ENCODE assay signal across 8 cellular contexts in the genomic region with DNA sequence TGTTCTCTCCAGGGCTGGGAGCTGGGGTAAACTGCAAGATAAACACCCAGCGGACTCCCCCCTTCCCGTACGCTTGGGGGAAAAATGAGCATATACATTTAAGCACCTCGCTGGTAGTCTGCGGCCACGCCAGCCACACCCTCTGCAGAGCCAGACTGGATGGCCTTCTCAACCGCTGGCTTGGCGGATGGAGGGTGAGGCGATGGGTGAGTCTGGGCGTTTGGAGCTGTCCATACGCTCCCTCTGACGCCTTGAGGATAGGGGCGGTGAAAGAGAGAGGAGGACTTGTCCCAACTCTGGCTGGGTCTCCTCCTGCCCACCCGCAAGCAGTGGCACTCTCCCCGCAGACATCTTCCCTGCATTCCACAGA. TPM values are rescaled to one million over a fixed set of nuclear protein-coding genes. Genes with fewer than 3 reads are reported as not detected.
DNase-seq lines count a peak whose midpoint lies in the region; ATAC-seq and TF ChIP-seq lines count a peak whose summit lies in the region.

No MANE protein-coding gene starts in this region.

- no peaks in the 10 kb centered on the region for H3K9me3 ChIP-seq in parathyroid adenoma (ENCODE audit: control insufficient read depth, low read length)

- TF ChIP-seq CTCF in RWPE1 (conservative IDR thresholded peaks at IDR 0.05; ENCODE audit: low read depth) (no peak), parathyroid adenoma (IDR thresholded peaks at IDR 0.05) (no peak)

- peak overlapping the region; percentile 99 for H2AFZ ChIP-seq in parathyroid adenoma

- ATAC-seq in GM21447 (IDR thresholded peaks at IDR 0.05; ENCODE audit: unreplicated experiment): no peak
- ATAC-seq in HG03442 (IDR thresholded peaks at IDR 0.05; ENCODE audit: unreplicated experiment): no peak

- POLR2A ChIA-PET in RWPE1 (lab: Yijun Ruan, JAX; ENCODE audit: low non-redundant PET): interaction anchor here (0.5 to 3.7 kb wide), 6 partner anchors 10 to 380 kb away, joined by 3 to 63 read pairs (median 4); no protein-coding TSS in a partner anchor

- no peaks in the 10 kb centered on the region for H3K27me3 ChIP-seq in parathyroid adenoma (ENCODE audit: control insufficient read depth, insufficient read depth, low read length)

- in situ Hi-C loops in G401 (cut with HindIII; ENCODE audit: low sequenced_read_pairs): no loop called here

- H3K36me3 ChIP-seq in parathyroid adenoma (ENCODE audit: control insufficient read depth, insufficient read depth, low read length): no peaks in the 10 kb centered on the region

- peak overlapping the region; percentile 100 for H3K27ac ChIP-seq in RWPE1
- peak overlapping the region; percentile 95 for H3K27ac ChIP-seq in parathyroid adenoma

- CTCF ChIA-PET in RWPE1 (lab: Yijun Ruan, JAX): interaction anchor here (1.2 to 3.0 kb wide), 2 partner anchors 30 kb away, joined by 8 to 15 read pairs; no protein-coding TSS in a partner anchor

- H3K4me1 ChIP-seq in parathyroid adenoma: peaks cover 19% of the 10 kb centered on the region

- H3K4me2 ChIP-seq in parathyroid adenoma (ENCODE audit: low read length): peak overlapping the region; percentile 87

- no peak overlapping the region for H3K9ac ChIP-seq in parathyroid adenoma

- no peaks in the 10 kb centered on the region for H3K79me2 ChIP-seq in parathyroid adenoma

- DNase-seq in G401 (ENCODE audit: low spot score): peak; percentile 35
- DNase-seq in RWPE1 (ENCODE audit: low spot score): no peak
- DNase-seq in fibroblast of gingiva (ENCODE audit: low read depth): peak; percentile 56
- no peak for DNase-seq in NCI-H2171 (lab: John Stamatoyannopoulos, UW)
- no peak for DNase-seq in DMS 273 (lab: John Stamatoyannopoulos, UW; ENCODE audit: unreplicated experiment)

- H3K4me3 ChIP-seq in parathyroid adenoma (ENCODE audit: low read depth, low read length): peak overlapping the region; percentile 77

RNA-seq across cellular contexts. Expression of a gene that starts 1.0 kb away (rescaled TPM):
- 12.2 and 14.5 TPM in 2 replicates for total RNA-seq in G401 (2014; rRNA removed; shearing (Covaris generic))

RNA-seq across cellular contexts. Expression of a gene that starts 38.2 kb away (rescaled TPM):
- 40.3 and 112 TPM in 2 replicates for total RNA-seq in G401 (2014; rRNA removed; shearing (Covaris generic))

Comparison
In these comparisons a context has a peak if more than half of its experiments do, and no peak if none do; other contexts are left out.
1. DNase-seq: peak in G401 (single experiment) and fibroblast of gingiva (single experiment); none in RWPE1 (single experiment), NCI-H2171 (single experiment) and DMS 273 (single experiment).